In genomic region chr12:7937867-7938506, GRCh38 we compare ENCODE assay signal across 1 cellular context.
TF ChIP-seq lines count a peak whose summit lies in the region.

No MANE protein-coding gene starts in this region.

TF ChIP-seq in IMR-90, 13 proteins besides CTCF, POLR2A, EP300 and RAD21:
- no peak for TF ChIP-seq RFX5 (IDR thresholded peaks at IDR 0.05; ENCODE audit: low read depth, low read length)
